In genomic region chr6:4114123-4114522, GRCh38 we compare ENCODE assay signal across 18 cellular contexts. TPM values are rescaled to one million over a fixed set of nuclear protein-coding genes. Genes with fewer than 3 reads are reported as not detected.
"Had no signal": no experiment of that assay in that cellular context is flagged by ENCODE, and none has a peak within 500 bp of the region (broad histone marks: within the 10 kb centered on the region; RNA-seq: fewer than 3 reads in every experiment).

No MANE protein-coding gene starts in this region.

- H3K27me3 ChIP-seq: hepatocyte had no signal

- H3K27me3 Mint-ChIP-seq: activated naive CD8-positive, alpha-beta T cell had no signal

- H3K27ac Mint-ChIP-seq: activated naive CD8-positive, alpha-beta T cell; naive thymus-derived CD4-positive, alpha-beta T cell; stimulated activated naive B cell treated with anti-CD40 and anti-IgM and Interleukin-4, amounts not matched to agents 10 μg/mL and 1 μg/mL and 100 μg/mL, for 72 hours; T-helper 2 cell treated with Interferon-gamma antibody and Interleukin-4, amounts not matched to agents 5 μg/mL and 100 μg/mL, for 36 hours had no signal

- FAIRE-seq: bronchial epithelial cell, endometrium had no signal

- H3K4me1 Mint-ChIP-seq: stimulated activated naive B cell treated with anti-CD40 and anti-IgM and Interleukin-4, amounts not matched to agents 10 μg/mL and 1 μg/mL and 100 μg/mL, for 72 hours had no signal

- H3K4me2 ChIP-seq: hepatocyte had no signal

- H3K4me1 ChIP-seq: lower lobe of right lung had no signal

- H3K9me3 ChIP-seq: lower lobe of right lung had no signal

- H3K4me3 ChIP-seq: hepatocyte, lower lobe of right lung had no signal

- DNase-seq: activated CD4-positive, alpha-beta T cell treated with anti-CD3 and anti-CD28 coated beads, Interleukin-2, amount 50 U/mL, for 4 hours; activated CD4-positive, CD25-positive, alpha-beta regulatory T cell treated with anti-CD3 and anti-CD28 coated beads, Interleukin-2, amount 50 U/mL, for 72 hours; activated effector memory CD4-positive, alpha-beta T cell treated with anti-CD3 and anti-CD28 coated beads, Interleukin-2, amount 50 U/mL, for 16 hours; activated T-cell treated with anti-CD3 and anti-CD28 coated beads, Interleukin-2, amount 50 U/mL, for 4 hours; anterior cingulate cortex; lower lobe of right lung; naive thymus-derived CD4-positive, alpha-beta T cell; stimulated activated CD4-positive, alpha-beta T cell treated with anti-CD3 and anti-CD28 coated beads, Interleukin-1b, Interleukin-23, amount 100 ng/mL, for 48 hours; stimulated activated naive B cell treated with anti-CD40 and anti-IgM and Interleukin-4, amounts not matched to agents 10 μg/mL and 1 μg/mL and 100 μg/mL, for 72 hours; substantia nigra; SW 1271; trophoblast cell had no signal

- H3K79me2 ChIP-seq: hepatocyte had no signal

- H3K27ac ChIP-seq: hepatocyte, lower lobe of right lung had no signal

- H3K4me3 Mint-ChIP-seq: activated naive CD8-positive, alpha-beta T cell; activated T-cell treated with anti-CD3 and anti-CD28 coated beads, Interleukin-2, amount 50 U/mL, for 4 hours; naive thymus-derived CD4-positive, alpha-beta T cell; stimulated activated naive B cell treated with anti-CD40 and anti-IgM and Interleukin-4, amounts not matched to agents 10 μg/mL and 1 μg/mL and 100 μg/mL, for 72 hours; T-helper 2 cell treated with Interferon-gamma antibody and Interleukin-4, amounts not matched to agents 5 μg/mL and 100 μg/mL, for 36 hours had no signal

- H2AFZ ChIP-seq: hepatocyte had no signal

RNA-seq across cellular contexts. Expression of gene FAM217A, which starts 35.2 kb away (rescaled TPM):
- total RNA-seq: activated T-cell treated with anti-CD3 and anti-CD28 coated beads, Interleukin-2, amount 50 U/mL, for 4 hours; bronchial epithelial cell; esophagus mucosa; hepatocyte; lower lobe of right lung; naive thymus-derived CD4-positive, alpha-beta T cell had no signal
- polyA plus RNA-seq: hepatocyte had no signal
